ENCODE assay signal across 1 cellular context in the genomic region with DNA sequence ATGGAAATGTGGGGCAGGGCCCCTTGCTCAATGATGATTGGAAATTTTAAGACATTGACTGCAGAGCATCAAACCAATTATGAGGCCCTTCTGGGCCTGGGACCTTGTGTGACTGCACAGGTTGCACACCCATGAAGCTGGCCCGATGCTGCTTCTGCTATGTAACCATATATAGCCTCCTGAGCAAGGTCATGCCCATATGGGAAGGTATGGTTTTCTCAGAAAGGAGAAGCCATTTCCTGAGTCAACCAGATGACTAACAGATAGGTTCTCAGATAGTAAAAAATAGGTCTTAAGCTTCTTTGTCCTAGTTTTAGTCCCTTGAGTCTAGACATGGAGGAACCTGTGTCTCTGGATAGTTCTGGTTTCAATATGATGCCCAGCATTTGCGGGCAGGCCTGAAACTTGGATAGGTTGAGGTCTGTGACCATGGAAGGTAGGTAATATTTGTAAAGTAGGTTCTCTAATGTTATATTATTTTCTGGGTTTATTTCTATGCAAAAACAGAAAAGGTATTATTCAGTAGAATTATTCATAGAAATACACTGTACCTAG.
TF ChIP-seq lines count a peak whose summit lies in the region.

No MANE protein-coding gene starts in this region.

TF ChIP-seq in K562, 482 proteins besides CTCF, POLR2A, EP300 and RAD21 (continued from another document):
- TF ChIP-seq NFXL1 (CRISPR knock-in tag; IDR thresholded peaks at IDR 0.05) (no peak), CBX8 (IDR thresholded peaks at IDR 0.05; ENCODE audit: borderline replicate concordance, extremely low read depth, low read depth, low read length, poor library complexity, severe bottlenecking) (no peak), ZNF778 (CRISPR knock-in tag; IDR thresholded peaks at IDR 0.05) (no peak), ZNF668 (CRISPR knock-in tag; IDR thresholded peaks at IDR 0.05) (no peak), TFAM (CRISPR knock-in tag; conservative IDR thresholded peaks at IDR 0.05) (no peak), SMC3 (conservative IDR thresholded peaks at IDR 0.05; ENCODE audit: insufficient read depth, low read depth, low read length) (no peak), ZNF77 (CRISPR knock-in tag; IDR thresholded peaks at IDR 0.05) (no peak), KDM1A (IDR thresholded peaks at IDR 0.05) (no peak)
